8 cellular contexts compared by ENCODE assay signal in genomic region chr1:156502396-156502748, GRCh38. TPM values are rescaled to one million over a fixed set of nuclear protein-coding genes. Genes with fewer than 3 reads are reported as not detected.
DNase-seq lines count a peak whose midpoint lies in the region; ATAC-seq and TF ChIP-seq lines count a peak whose summit lies in the region.

No MANE protein-coding gene starts in this region.

- peaks cover 46% of the 10 kb centered on the region for H3K4me1 ChIP-seq in RWPE2 (ENCODE audit: insufficient read depth, poor library complexity, severe bottlenecking)
- H3K4me1 ChIP-seq in prostate gland (replicated peaks), result peaks cover 20% of the 10 kb centered on the region

- no peaks in the 10 kb centered on the region for H3K27me3 Mint-ChIP-seq in Calu3 (ENCODE audit: unreplicated experiment)

- H3K27ac ChIP-seq in RWPE2 (ENCODE audit: poor library complexity, severe bottlenecking) (peak overlapping the region; percentile 96), epithelial cell of prostate (peak overlapping the region; percentile 96), prostate gland (peak overlapping the region; percentile 99 to 100)

- no peaks in the 10 kb centered on the region for H3K9me3 ChIP-seq in RWPE2 (ENCODE audit: severe bottlenecking)
- H3K9me3 ChIP-seq in prostate gland, result no peaks in the 10 kb centered on the region

- CTCF ChIA-PET in Calu3 (lab: Charles Lee), result interaction anchor here (0.7 to 1.9 kb wide), 3 partner anchors 33 to 112 kb away, joined by 3 to 16 read pairs (median 3); no protein-coding TSS in a partner anchor

- WGBS in prostate gland, result 47% methylated on average over 1 of the region's 1 CpG

- H3K4me3 ChIP-seq in RWPE2 (ENCODE audit: severe bottlenecking) (no peak overlapping the region), prostate gland (no peak overlapping the region)

- ATAC-seq in RWPE2 (ENCODE audit: low read depth), result no peak
- no peak for ATAC-seq in HG03159 (IDR thresholded peaks at IDR 0.05; ENCODE audit: unreplicated experiment)

- peaks cover 79% of the 10 kb centered on the region for H3K36me3 Mint-ChIP-seq in Calu3 (ENCODE audit: insufficient read depth, unreplicated experiment)

- peak overlapping the region; percentile 97 for H3K27ac Mint-ChIP-seq in Calu3 (ENCODE audit: unreplicated experiment)

- no peak for TF ChIP-seq POLR2A in prostate gland (IDR thresholded peaks at IDR 0.05)

- H3K27me3 ChIP-seq in RWPE2 (ENCODE audit: insufficient read depth, poor library complexity, severe bottlenecking) (no peaks in the 10 kb centered on the region), prostate gland (replicated peaks; ENCODE audit: insufficient read depth) (no peaks in the 10 kb centered on the region)

- peaks cover 51% of the 10 kb centered on the region for H3K4me1 Mint-ChIP-seq in Calu3 (ENCODE audit: low read depth, unreplicated experiment)

- H3K36me3 ChIP-seq in RWPE2 (ENCODE audit: low read depth) (0 out of 2 replicates have a peak, but pooled peaks cover 4% of the 10 kb centered on the region), prostate gland (no peaks in the 10 kb centered on the region)

- intact Hi-C loops in Calu3 (cut with micrococcal nuclease; ENCODE audit: unreplicated experiment) (loop anchor here (5.0 kb wide), 2 partner anchors 70 to 220 kb away; partner anchors contain the start of genes IQGAP3, SMG5 and TMEM79), prostate gland (cut with DNase I) (no loop called here)

- no TSS peak for BruUV-seq in Calu3 (replicated peaks; lab: Mats Ljungman, UMichigan)

- no peak for TF ChIP-seq CTCF in Calu3 (IDR thresholded peaks at IDR 0.05; ENCODE audit: unreplicated experiment)
- TF ChIP-seq CTCF in RWPE2 (IDR thresholded peaks at IDR 0.05; ENCODE audit: poor library complexity, severe bottlenecking), result no peak
- no peak for TF ChIP-seq CTCF in prostate gland (IDR thresholded peaks at IDR 0.05)

- H3K9me3 Mint-ChIP-seq in Calu3 (ENCODE audit: low read depth, unreplicated experiment), result no peaks in the 10 kb centered on the region

- no peak for DNase-seq in Calu3
- no peak for DNase-seq in RWPE2 (ENCODE audit: low spot score)
- no peak for DNase-seq in epithelial cell of prostate (ENCODE audit: low read depth, low spot score)
- DNase-seq in prostate gland (ENCODE audit: low spot score), result no peak
- DNase-seq in NCI-H1436 treated with DMSO at 0.1 percent for 48 hours (lab: John Stamatoyannopoulos, UW), result no peak
- no peak for DNase-seq in cerebellar cortex (ENCODE audit: low spot score)
- no peak for DNase-seq in NCI-H2171 (lab: John Stamatoyannopoulos, UW)

- peak overlapping the region; percentile 88 for H3K4me3 Mint-ChIP-seq in Calu3 (ENCODE audit: low read depth, unreplicated experiment)

RNA-seq across cellular contexts. Expression of gene MEF2D, which starts 1.8 kb away (rescaled TPM):
- total RNA-seq in Calu3 (2022) (48.4 and 54.1 TPM in 2 replicates), prostate gland (100 to 1,000 TPM in 1 of 2 donors, 10 to 100 TPM in 1; 52.1 to 128 TPM)
